ENCODE assay signal across 1 cellular context in genomic region chr10:71459513-71459912, GRCh38.
TF ChIP-seq lines count a peak whose summit lies in the region.

No MANE protein-coding gene starts in this region.

TF ChIP-seq in HepG2, 621 proteins besides CTCF, POLR2A, EP300 and RAD21 (continued from another document):
- TF ChIP-seq FOXA1 (IDR thresholded peaks at IDR 0.05): no peak
- TF ChIP-seq FOXA1 (CRISPR knock-in tag; IDR thresholded peaks at IDR 0.05): no peak
- TF ChIP-seq KLF13 (CRISPR knock-in tag; IDR thresholded peaks at IDR 0.05): no peak
- no peak for TF ChIP-seq DPF2 (CRISPR knock-in tag; IDR thresholded peaks at IDR 0.05; ENCODE audit: borderline replicate concordance, low read depth)
- TF ChIP-seq HES4 (CRISPR knock-in tag; IDR thresholded peaks at IDR 0.05; ENCODE audit: borderline replicate concordance): no peak
- no peak for TF ChIP-seq POLR2G (IDR thresholded peaks at IDR 0.05; ENCODE audit: low read depth, low read length)
- TF ChIP-seq ZNF326 (CRISPR knock-in tag; IDR thresholded peaks at IDR 0.05; ENCODE audit: borderline replicate concordance): no peak
- no peak for TF ChIP-seq FOXK2 (IDR thresholded peaks at IDR 0.05)
- no peak for TF ChIP-seq ELF1 (CRISPR knock-in tag; IDR thresholded peaks at IDR 0.05)
